Comparison of ENCODE assay signal across 19 cellular contexts in genomic region chr15:35740761-35741160, GRCh38.
DNase-seq lines count a peak whose midpoint lies in the region; TF ChIP-seq lines count a peak whose summit lies in the region.
"Had no signal": no experiment of that assay in that cellular context is flagged by ENCODE, and none has a peak within 500 bp of the region (broad histone marks: within the 10 kb centered on the region; RNA-seq: fewer than 3 reads in every experiment).

No MANE protein-coding gene starts in this region.

- peaks cover 6% of the 10 kb centered on the region for H3K4me1 Mint-ChIP-seq in mesothelial cell of epicardium
- H3K4me1 Mint-ChIP-seq in activated T-helper 2 cell treated with anti-CD3 and anti-CD28 coated beads, Interferon-gamma antibody, Interleukin-2, Interleukin-4, amounts not matched to agents 10 μg/mL and 5 μg/mL and 100 μg/mL, durations not matched to agents 14 hours and 24 hours and 36 hours (ENCODE audit: low read depth): no peaks in the 10 kb centered on the region
- H3K4me1 Mint-ChIP-seq: activated B cell treated with CpG ODN at 0.5 μM for 24 hours; central memory CD8-positive, alpha-beta T cell; T-helper 17 cell had no signal

- TF ChIP-seq CTCF in choroid plexus epithelial cell (conservative IDR thresholded peaks at IDR 0.05; ENCODE audit: low read depth, low read length) (no peak), mesothelial cell of epicardium (IDR thresholded peaks at IDR 0.05; ENCODE audit: unreplicated experiment) (no peak)

- no peaks in the 10 kb centered on the region for H3K27me3 Mint-ChIP-seq in mesothelial cell of epicardium (ENCODE audit: low read depth)
- no peaks in the 10 kb centered on the region for H3K27me3 Mint-ChIP-seq in activated T-helper 2 cell treated with anti-CD3 and anti-CD28 coated beads, Interferon-gamma antibody, Interleukin-2, Interleukin-4, amounts not matched to agents 10 μg/mL and 5 μg/mL and 100 μg/mL, durations not matched to agents 14 hours and 24 hours and 36 hours (ENCODE audit: low read depth)
- H3K27me3 Mint-ChIP-seq: progenitor cell of endocrine pancreas had no signal

- DNase-seq in GM04504 (ENCODE audit: low read depth) (peak; percentile 58), NCI-H345 treated with DMSO at 0.1 percent for 48 hours (lab: John Stamatoyannopoulos, UW; ENCODE audit: unreplicated experiment) (peak; percentile 4), choroid plexus epithelial cell (ENCODE audit: low read depth) (peak; percentile 90), mesothelial cell of epicardium (ENCODE audit: low spot score in 2 of 2, unreplicated experiment in 2 of 2) (no peak), activated gamma-delta T cell (lab: John Stamatoyannopoulos, UW) (no peak)
- DNase-seq in effector CD4-positive, alpha-beta T cell: no peak
- DNase-seq in activated T-helper 2 cell treated with anti-CD3 and anti-CD28 coated beads, Interferon-gamma antibody, Interleukin-2, Interleukin-4, amounts not matched to agents 10 μg/mL and 5 μg/mL and 100 μg/mL, durations not matched to agents 14 hours and 24 hours and 36 hours (ENCODE audit: low spot score): no peak
- DNase-seq: activated B cell treated with CpG ODN at 0.5 μM for 24 hours; adrenal gland; effector memory CD4-positive, alpha-beta T cell; kidney glomerular epithelial cell; NCI-H1417; NCI-H510A treated with DMSO at 0.1 percent for 48 hours; SHP77; spleen; T-helper 17 cell had no signal

- H3K4me3 Mint-ChIP-seq in mesothelial cell of epicardium: no peak overlapping the region
- H3K4me3 Mint-ChIP-seq in activated T-helper 2 cell treated with anti-CD3 and anti-CD28 coated beads, Interferon-gamma antibody, Interleukin-2, Interleukin-4, amounts not matched to agents 10 μg/mL and 5 μg/mL and 100 μg/mL, durations not matched to agents 14 hours and 24 hours and 36 hours (ENCODE audit: low read depth): no peak overlapping the region
- H3K4me3 Mint-ChIP-seq: activated B cell treated with CpG ODN at 0.5 μM for 24 hours; central memory CD8-positive, alpha-beta T cell; T-helper 17 cell had no signal

- no peak overlapping the region for H3K4me3 ChIP-seq in choroid plexus epithelial cell (ENCODE audit: low read depth, low read length)
- H3K4me3 ChIP-seq: adrenal gland; BLaER1 treated with 17β-estradiol and CSF1 and Interleukin-3, amounts not matched to agents 10 nM and 100 nM; spleen had no signal

- intact Hi-C loops in activated T-helper 2 cell treated with anti-CD3 and anti-CD28 coated beads, Interferon-gamma antibody, Interleukin-2, Interleukin-4, amounts not matched to agents 10 μg/mL and 5 μg/mL and 100 μg/mL, durations not matched to agents 14 hours and 24 hours and 36 hours (cut with micrococcal nuclease): no loop called here

- peaks cover 21% of the 10 kb centered on the region for H3K9me3 Mint-ChIP-seq in mesothelial cell of epicardium
- H3K9me3 Mint-ChIP-seq in activated T-helper 2 cell treated with anti-CD3 and anti-CD28 coated beads, Interferon-gamma antibody, Interleukin-2, Interleukin-4, amounts not matched to agents 10 μg/mL and 5 μg/mL and 100 μg/mL, durations not matched to agents 14 hours and 24 hours and 36 hours: no peaks in the 10 kb centered on the region
- H3K9me3 Mint-ChIP-seq: central memory CD8-positive, alpha-beta T cell had no signal

- peaks cover 8% of the 10 kb centered on the region for H3K36me3 Mint-ChIP-seq in mesothelial cell of epicardium
- no peaks in the 10 kb centered on the region for H3K36me3 Mint-ChIP-seq in activated T-helper 2 cell treated with anti-CD3 and anti-CD28 coated beads, Interferon-gamma antibody, Interleukin-2, Interleukin-4, amounts not matched to agents 10 μg/mL and 5 μg/mL and 100 μg/mL, durations not matched to agents 14 hours and 24 hours and 36 hours (ENCODE audit: low read depth)

- peak overlapping the region; percentile 17 for H3K27ac Mint-ChIP-seq in mesothelial cell of epicardium
- no peak overlapping the region for H3K27ac Mint-ChIP-seq in activated T-helper 2 cell treated with anti-CD3 and anti-CD28 coated beads, Interferon-gamma antibody, Interleukin-2, Interleukin-4, amounts not matched to agents 10 μg/mL and 5 μg/mL and 100 μg/mL, durations not matched to agents 14 hours and 24 hours and 36 hours
- H3K27ac Mint-ChIP-seq: activated B cell treated with CpG ODN at 0.5 μM for 24 hours, progenitor cell of endocrine pancreas, T-helper 17 cell had no signal

Comparison
In these comparisons a context has a peak if more than half of its experiments do, and no peak if none do; other contexts are left out.
1. DNase-seq: peak in GM04504 (single experiment), NCI-H345 treated with DMSO at 0.1 percent for 48 hours (single experiment) and choroid plexus epithelial cell (single experiment); none in mesothelial cell of epicardium (0 of 2), effector CD4-positive, alpha-beta T cell (single experiment), activated gamma-delta T cell (single experiment) and activated T-helper 2 cell treated with anti-CD3 and anti-CD28 coated beads, Interferon-gamma antibody, Interleukin-2, Interleukin-4, amounts not matched to agents 10 μg/mL and 5 μg/mL and 100 μg/mL, durations not matched to agents 14 hours and 24 hours and 36 hours (single experiment).